14 cellular contexts compared by ENCODE assay signal in genomic region chr17:75908201-75908600, GRCh38. TPM values are rescaled to one million over a fixed set of nuclear protein-coding genes. Genes with fewer than 3 reads are reported as not detected.
DNase-seq lines count a peak whose midpoint lies in the region; ATAC-seq and TF ChIP-seq lines count a peak whose summit lies in the region.
"Had no signal": no experiment of that assay in that cellular context is flagged by ENCODE, and none has a peak within 500 bp of the region (broad histone marks: within the 10 kb centered on the region; RNA-seq: fewer than 3 reads in every experiment).

No MANE protein-coding gene starts in this region.

- H3K4me3 ChIP-seq in A673 (ENCODE audit: low read depth, low read length, poor library complexity, severe bottlenecking), result no peak overlapping the region
- H3K4me3 ChIP-seq: BLaER1 had no signal

- no peak for ATAC-seq in WTC11
- no peak for ATAC-seq in activated naive CD8-positive, alpha-beta T cell treated with anti-CD3 and anti-CD28 coated beads, Interleukin-2, amount 50 U/mL, for 24 hours
- ATAC-seq: esophagus mucosa had no signal

- H3K4me3 Mint-ChIP-seq in WTC11 (no peak overlapping the region), mesothelial cell of epicardium (no peak overlapping the region)
- H3K4me3 Mint-ChIP-seq in activated naive CD8-positive, alpha-beta T cell treated with anti-CD3 and anti-CD28 coated beads, Interleukin-2, amount 50 U/mL, for 24 hours, result no peak overlapping the region
- no peak overlapping the region for H3K4me3 Mint-ChIP-seq in activated CD4-positive, alpha-beta T cell treated with anti-CD3 and anti-CD28 coated beads, Interleukin-2, amount 10 ng/mL, durations not matched to agents 7 days and 5 days

- H3K27ac ChIP-seq in A673 (ENCODE audit: low read depth, low read length, poor library complexity, severe bottlenecking), result no peak overlapping the region

- no peaks in the 10 kb centered on the region for H3K27me3 ChIP-seq in A673 (replicated peaks; ENCODE audit: insufficient read depth, low read depth, low read length, poor library complexity)
- H3K27me3 ChIP-seq: BLaER1 had no signal

- POLR2A ChIA-PET in WTC11 (lab: Charles Lee) (no interaction called here), A673 (lab: Charles Lee; ENCODE audit: low non-redundant PET) (no interaction called here)
- POLR2A ChIA-PET in activated CD4-positive, alpha-beta T cell treated with anti-CD3 and anti-CD28 coated beads, Interleukin-2, amount 10 ng/mL, durations not matched to agents 7 days and 5 days (lab: Charles Lee), result no interaction called here

- CTCF ChIA-PET in WTC11 (lab: Charles Lee), result interaction anchor here (0.7 to 5.8 kb wide), 3 partner anchors 70 to 96 kb away, joined by 3 to 70 read pairs (median 4); no protein-coding TSS in a partner anchor
- CTCF ChIA-PET in A673 (lab: Charles Lee), result no interaction called here
- CTCF ChIA-PET in activated CD4-positive, alpha-beta T cell treated with anti-CD3 and anti-CD28 coated beads, Interleukin-2, amount 10 ng/mL, durations not matched to agents 7 days and 5 days (lab: Charles Lee), result no interaction called here

- H3K9me3 Mint-ChIP-seq in WTC11, result no peaks in the 10 kb centered on the region
- no peaks in the 10 kb centered on the region for H3K9me3 Mint-ChIP-seq in mesothelial cell of epicardium
- H3K9me3 Mint-ChIP-seq in activated naive CD8-positive, alpha-beta T cell treated with anti-CD3 and anti-CD28 coated beads, Interleukin-2, amount 50 U/mL, for 24 hours, result no peaks in the 10 kb centered on the region
- H3K9me3 Mint-ChIP-seq in activated CD4-positive, alpha-beta T cell treated with anti-CD3 and anti-CD28 coated beads, Interleukin-2, amount 10 ng/mL, durations not matched to agents 7 days and 5 days, result no peaks in the 10 kb centered on the region

- peaks cover 8% of the 10 kb centered on the region for H3K4me1 ChIP-seq in A673 (ENCODE audit: insufficient read depth, low read length, poor library complexity, severe bottlenecking)

- H3K4me1 Mint-ChIP-seq in WTC11 (peaks cover 5% of the 10 kb centered on the region; the same call in 1 of the 2 replicates), mesothelial cell of epicardium (peaks cover 21% of the 10 kb centered on the region)
- peaks cover 18% of the 10 kb centered on the region for H3K4me1 Mint-ChIP-seq in activated naive CD8-positive, alpha-beta T cell treated with anti-CD3 and anti-CD28 coated beads, Interleukin-2, amount 50 U/mL, for 24 hours
- peaks cover 22% of the 10 kb centered on the region for H3K4me1 Mint-ChIP-seq in activated CD4-positive, alpha-beta T cell treated with anti-CD3 and anti-CD28 coated beads, Interleukin-2, amount 10 ng/mL, durations not matched to agents 7 days and 5 days

- H3K27ac Mint-ChIP-seq in WTC11, result peak overlapping the region; percentile 36; the same call in 1 of the 2 replicates
- peak overlapping the region; percentile 1 for H3K27ac Mint-ChIP-seq in mesothelial cell of epicardium
- no peak overlapping the region for H3K27ac Mint-ChIP-seq in activated naive CD8-positive, alpha-beta T cell treated with anti-CD3 and anti-CD28 coated beads, Interleukin-2, amount 50 U/mL, for 24 hours
- no peak overlapping the region for H3K27ac Mint-ChIP-seq in activated CD4-positive, alpha-beta T cell treated with anti-CD3 and anti-CD28 coated beads, Interleukin-2, amount 10 ng/mL, durations not matched to agents 7 days and 5 days

- no TSS peak for BruUV-seq in A673 (replicated peaks; lab: Mats Ljungman, UMichigan)

- H3K36me3 ChIP-seq in A673 (ENCODE audit: insufficient read depth, low read length, poor library complexity, severe bottlenecking), result peaks cover 4% of the 10 kb centered on the region

- no peaks in the 10 kb centered on the region for H3K9me3 ChIP-seq in A673 (ENCODE audit: low read depth, low read length, poor library complexity, severe bottlenecking)
- H3K9me3 ChIP-seq: BLaER1 had no signal

- intact Hi-C loops in A673 (cut with micrococcal nuclease; ENCODE audit: unreplicated experiment), result no loop called here

- H3K27me3 Mint-ChIP-seq in WTC11 (ENCODE audit: low read depth) (no peaks in the 10 kb centered on the region), mesothelial cell of epicardium (ENCODE audit: low read depth) (no peaks in the 10 kb centered on the region)
- no peaks in the 10 kb centered on the region for H3K27me3 Mint-ChIP-seq in activated naive CD8-positive, alpha-beta T cell treated with anti-CD3 and anti-CD28 coated beads, Interleukin-2, amount 50 U/mL, for 24 hours
- no peaks in the 10 kb centered on the region for H3K27me3 Mint-ChIP-seq in activated CD4-positive, alpha-beta T cell treated with anti-CD3 and anti-CD28 coated beads, Interleukin-2, amount 10 ng/mL, durations not matched to agents 7 days and 5 days

- H3K36me3 Mint-ChIP-seq in WTC11 (no peaks in the 10 kb centered on the region), mesothelial cell of epicardium (no peaks in the 10 kb centered on the region)
- H3K36me3 Mint-ChIP-seq in activated naive CD8-positive, alpha-beta T cell treated with anti-CD3 and anti-CD28 coated beads, Interleukin-2, amount 50 U/mL, for 24 hours (ENCODE audit: low read depth), result peaks cover 4% of the 10 kb centered on the region
- peaks cover 2% of the 10 kb centered on the region for H3K36me3 Mint-ChIP-seq in activated CD4-positive, alpha-beta T cell treated with anti-CD3 and anti-CD28 coated beads, Interleukin-2, amount 10 ng/mL, durations not matched to agents 7 days and 5 days (ENCODE audit: low read depth)

- TF ChIP-seq CTCF in WTC11 (IDR thresholded peaks at IDR 0.05) (no peak), mesothelial cell of epicardium (IDR thresholded peaks at IDR 0.05; ENCODE audit: unreplicated experiment) (no peak), A673 (conservative IDR thresholded peaks at IDR 0.05; ENCODE audit: low read depth, low read length) (no peak)

- DNase-seq in DMS153 (lab: John Stamatoyannopoulos, UW) (peak; percentile 48), NCI-H1105 treated with DMSO at 0.1 percent for 48 hours (lab: John Stamatoyannopoulos, UW) (peak; percentile 75), WTC11 (ENCODE audit: low spot score) (no peak), mesothelial cell of epicardium (ENCODE audit: low spot score in 2 of 2, unreplicated experiment in 2 of 2) (no peak), DMS 273 treated with DMSO at 0.1 percent for 48 hours (lab: John Stamatoyannopoulos, UW) (no peak), A673 (ENCODE audit: low spot score) (no peak)
- DNase-seq in activated naive CD8-positive, alpha-beta T cell treated with anti-CD3 and anti-CD28 coated beads, Interleukin-2, amount 50 U/mL, for 24 hours, result no peak
- DNase-seq in activated CD4-positive, alpha-beta T cell treated with anti-CD3 and anti-CD28 coated beads, Interleukin-2, amount 10 ng/mL, durations not matched to agents 7 days and 5 days, result no peak
- DNase-seq: activated effector memory CD4-positive, alpha-beta T cell treated with anti-CD3 and anti-CD28 coated beads, Interleukin-2, amount 50 U/mL, for 16 hours; stimulated activated CD4-positive, alpha-beta T cell treated with anti-CD3 and anti-CD28 coated beads, Interleukin-2, amount 100 ng/mL, for 48 hours; stimulated activated naive CD4-positive, alpha-beta T cell; T-helper 1 cell had no signal

TF ChIP-seq in WTC11, 78 proteins besides CTCF, POLR2A, EP300 and RAD21:
- TF ChIP-seq NR2C2 (CRISPR knock-in tag; IDR thresholded peaks at IDR 0.05) (no peak), TP53 (CRISPR knock-in tag; IDR thresholded peaks at IDR 0.05) (no peak), USF1 (CRISPR knock-in tag; IDR thresholded peaks at IDR 0.05) (no peak), CBFB (CRISPR knock-in tag; IDR thresholded peaks at IDR 0.05; ENCODE audit: low read depth) (no peak), MXD4 (CRISPR knock-in tag; IDR thresholded peaks at IDR 0.05; ENCODE audit: borderline replicate concordance) (no peak), SP1 (CRISPR knock-in tag; conservative IDR thresholded peaks at IDR 0.05) (no peak)

RNA-seq across cellular contexts. Expression of gene MRPL38, which starts 3.5 kb away (rescaled TPM):
- total RNA-seq in WTC11 (2021) (107 to 146 TPM (median 116 TPM) in 3 replicates), mesothelial cell of epicardium (77.8 to 91.1 TPM (median 82.2 TPM) in 3 replicates), A673 (2021) (166 and 167 TPM in 2 replicates)
- 10 to 100 TPM; 95.9 to 97.5 TPM for total RNA-seq in activated CD4-positive, alpha-beta T cell treated with anti-CD3 and anti-CD28 coated beads, Interleukin-2, amount 10 ng/mL, durations not matched to agents 7 days and 5 days

RNA-seq across cellular contexts. Expression of gene TRIM65, which starts 11.4 kb away (rescaled TPM):
- total RNA-seq in WTC11 (2021), result 51.3 to 56.4 TPM (median 51.4 TPM) in 3 replicates
- total RNA-seq in mesothelial cell of epicardium, result 21.2 to 21.9 TPM (median 21.4 TPM) in 3 replicates
- total RNA-seq in A673 (2021), result 46.1 and 47.9 TPM in 2 replicates
- total RNA-seq in activated CD4-positive, alpha-beta T cell treated with anti-CD3 and anti-CD28 coated beads, Interleukin-2, amount 10 ng/mL, durations not matched to agents 7 days and 5 days, result 10 to 100 TPM; 26.5 to 28.7 TPM

RNA-seq across cellular contexts. Expression of gene TRIM47, which starts 29.8 kb away (rescaled TPM):
- total RNA-seq in WTC11 (2021) (4.4 to 10.0 TPM (median 6.8 TPM) in 3 replicates), mesothelial cell of epicardium (2.8 to 3.1 TPM (median 2.9 TPM) in 3 replicates), A673 (2021) (0.46 and 0.95 TPM in 2 replicates)
- total RNA-seq in activated CD4-positive, alpha-beta T cell treated with anti-CD3 and anti-CD28 coated beads, Interleukin-2, amount 10 ng/mL, durations not matched to agents 7 days and 5 days, result 10 to 100 TPM; 33.9 to 43.4 TPM

RNA-seq across cellular contexts. Expression of gene FBF1, which starts 32.6 kb away (rescaled TPM):
- total RNA-seq in WTC11 (2021), result 19.8 to 23.7 TPM (median 21.0 TPM) in 3 replicates
- 22.4 to 24.6 TPM (median 23.4 TPM) in 3 replicates for total RNA-seq in mesothelial cell of epicardium
- 34.4 and 35.6 TPM in 2 replicates for total RNA-seq in A673 (2021)
- total RNA-seq in activated CD4-positive, alpha-beta T cell treated with anti-CD3 and anti-CD28 coated beads, Interleukin-2, amount 10 ng/mL, durations not matched to agents 7 days and 5 days, result 10 to 100 TPM; 21.7 to 23.5 TPM

RNA-seq across cellular contexts. Expression of gene WBP2, which starts 53.1 kb away (rescaled TPM):
- total RNA-seq in WTC11 (2021) (64.3 to 69.4 TPM (median 68.8 TPM) in 3 replicates), mesothelial cell of epicardium (42.3 to 46.0 TPM (median 45.8 TPM) in 3 replicates), A673 (2021) (70.3 and 87.5 TPM in 2 replicates)
- 10 to 100 TPM; 76.8 to 83.5 TPM for total RNA-seq in activated CD4-positive, alpha-beta T cell treated with anti-CD3 and anti-CD28 coated beads, Interleukin-2, amount 10 ng/mL, durations not matched to agents 7 days and 5 days

Comparison
In these comparisons a context has a peak if more than half of its experiments do, and no peak if none do; other contexts are left out.
1. DNase-seq: peak in DMS153 (single experiment) and NCI-H1105 treated with DMSO at 0.1 percent for 48 hours (single experiment); none in WTC11 (single experiment), mesothelial cell of epicardium (0 of 2), DMS 273 treated with DMSO at 0.1 percent for 48 hours (single experiment), activated naive CD8-positive, alpha-beta T cell treated with anti-CD3 and anti-CD28 coated beads, Interleukin-2, amount 50 U/mL, for 24 hours (single experiment), A673 (single experiment) and activated CD4-positive, alpha-beta T cell treated with anti-CD3 and anti-CD28 coated beads, Interleukin-2, amount 10 ng/mL, durations not matched to agents 7 days and 5 days (single experiment).
2. H3K27ac Mint-ChIP-seq: peak in WTC11 (single experiment) and mesothelial cell of epicardium (single experiment); none in activated naive CD8-positive, alpha-beta T cell treated with anti-CD3 and anti-CD28 coated beads, Interleukin-2, amount 50 U/mL, for 24 hours (single experiment) and activated CD4-positive, alpha-beta T cell treated with anti-CD3 and anti-CD28 coated beads, Interleukin-2, amount 10 ng/mL, durations not matched to agents 7 days and 5 days (single experiment).